ENCODE assay signal across 8 cellular contexts in genomic region chr2:15943378-15943851, GRCh38. TPM values are rescaled to one million over a fixed set of nuclear protein-coding genes. Genes with fewer than 3 reads are reported as not detected.
A peak's percentile ranks its signal among the peaks of the same experiment; 100 is the strongest.
DNase-seq lines count a peak whose midpoint lies in the region; ATAC-seq and FAIRE-seq lines count a peak whose summit lies in the region.

No MANE protein-coding gene starts in this region.

- no peak for FAIRE-seq in RCC 7860 (lab: Jason Lieb, UNC)

- H3K27me3 ChIP-seq in H7 (ENCODE audit: control insufficient read depth, insufficient read depth, low read length), result no peaks in the 10 kb centered on the region

- H3K4me3 ChIP-seq in H7 (ENCODE audit: insufficient read depth, low read depth, low read length), result peak overlapping the region; percentile 95

- no peak for ATAC-seq in HG02678 (IDR thresholded peaks at IDR 0.05; ENCODE audit: unreplicated experiment)
- no peak for ATAC-seq in HG03196 (IDR thresholded peaks at IDR 0.05; ENCODE audit: unreplicated experiment)
- ATAC-seq in GM19324 (IDR thresholded peaks at IDR 0.05; ENCODE audit: low FRiP score, unreplicated experiment), result no peak

- peak in 11 of 14 donors; percentile 30 to 78 (median 55) for DNase-seq in C1 segment of cervical spinal cord (lab: John Stamatoyannopoulos, UW)
- peak; percentile 91 for DNase-seq in H7
- DNase-seq in astrocyte of the hippocampus (ENCODE audit: low read depth, low spot score), result peak; percentile 55
- peak; percentile 67 for DNase-seq in midbrain (lab: John Stamatoyannopoulos, UW)
- DNase-seq in RCC 7860 (ENCODE audit: low spot score), result no peak

- H3K36me3 ChIP-seq in H7 (replicated peaks; ENCODE audit: control insufficient read depth, insufficient read depth, low read length), result peaks cover 12% of the 10 kb centered on the region

RNA-seq across cellular contexts. Expression of gene MYCN, which starts 3.1 kb away (rescaled TPM):
- total RNA-seq in H7 (2014; rRNA removed; shearing (Covaris generic)), result 48.4 and 49.9 TPM in 2 replicates
